8 cellular contexts compared by ENCODE assay signal in the genomic region with DNA sequence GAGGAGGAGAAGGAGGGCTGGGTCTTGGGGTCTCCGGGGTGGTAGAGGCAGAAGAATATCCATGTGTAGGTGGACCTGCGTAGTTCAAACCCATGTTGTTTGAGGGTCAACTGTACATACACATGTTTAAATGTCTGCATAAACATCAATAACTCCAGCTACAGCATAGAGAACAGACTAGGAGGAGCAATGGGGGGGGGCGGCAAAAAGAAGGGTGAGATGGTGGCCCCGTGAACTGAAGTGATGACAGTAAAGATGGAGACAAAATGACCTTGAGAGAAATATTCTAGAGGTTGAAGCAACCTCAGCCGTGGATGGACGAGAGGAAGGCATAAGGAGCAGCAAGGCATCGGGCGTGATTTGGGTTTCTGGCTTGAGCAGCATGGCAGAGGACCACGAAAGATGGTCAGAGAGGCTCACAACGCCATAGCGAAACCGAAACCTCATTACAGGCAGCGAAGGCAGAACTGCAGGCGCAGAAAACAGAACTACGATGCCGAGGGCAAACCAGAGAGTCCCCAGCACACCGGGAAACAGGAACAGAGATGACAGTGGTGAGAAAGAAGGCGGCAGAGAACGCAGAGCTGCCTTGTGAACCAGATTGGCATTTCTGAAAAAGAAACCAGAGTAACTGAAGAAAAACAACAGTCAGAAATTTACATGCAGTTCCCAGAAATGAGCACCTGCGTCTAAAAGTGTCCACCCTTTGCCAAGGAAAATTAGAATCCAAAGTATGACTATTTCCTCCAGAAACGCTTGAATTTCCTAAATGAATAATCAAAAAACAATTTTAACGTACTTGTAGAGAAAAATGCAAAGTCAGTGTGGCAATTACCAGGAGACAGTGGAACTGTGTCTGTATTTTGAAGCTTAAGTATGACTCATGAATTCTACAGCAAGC. TPM values are rescaled to one million over a fixed set of nuclear protein-coding genes. Genes with fewer than 3 reads are reported as not detected.
DNase-seq lines count a peak whose midpoint lies in the region; ATAC-seq and TF ChIP-seq lines count a peak whose summit lies in the region.

No MANE protein-coding gene starts in this region.

- no peaks in the 10 kb centered on the region for H3K36me3 ChIP-seq in ascending aorta

- no peaks in the 10 kb centered on the region for H3K27me3 ChIP-seq in ascending aorta

- intact Hi-C loops in ascending aorta (cut with DNase I), result loop anchor here (2.0 to 10.0 kb wide), 4 partner anchors 114 to 763 kb away; a partner anchor contains a TSS

- H3K9me3 ChIP-seq in ascending aorta, result no peaks in the 10 kb centered on the region

- H3K4me1 ChIP-seq in ascending aorta, result peaks cover 0 to 2% of the 10 kb centered on the region in 2 donors

- peak; percentile 78 for ATAC-seq in GM21381 (IDR thresholded peaks at IDR 0.05; ENCODE audit: unreplicated experiment)

- no peak for TF ChIP-seq CTCF in ascending aorta (IDR thresholded peaks at IDR 0.05)

- H3K4me3 ChIP-seq in ascending aorta, result peak overlapping the region in 1 of 2 donors; percentile 58

- peak overlapping the region; percentile 62 to 67 for H3K27ac ChIP-seq in ascending aorta

- DNase-seq in COLO668 (lab: John Stamatoyannopoulos, UW; ENCODE audit: unreplicated experiment) (peak; percentile 52), HT-29 (ENCODE audit: low spot score) (peak; percentile 17), T follicular helper cell (ENCODE audit: low read depth) (peak; percentile 20), ascending aorta (ENCODE audit: low spot score in 2 of 2) (peak in 1 of 2 donors; percentile 71), kidney glomerular epithelial cell (lab: John Stamatoyannopoulos, UW) (peak; percentile 71), NCI-H1105 treated with DMSO at 0.1 percent for 48 hours (lab: John Stamatoyannopoulos, UW) (no peak)
- DNase-seq in stimulated activated CD8-positive, alpha-beta memory T cell treated with anti-CD3 and anti-CD28 coated beads, Interleukin-12 subunit alpha, Interleukin-12 subunit beta, amount 100 ng/mL, for 24 hours (ENCODE audit: extremely low read depth), result peak; percentile 47

RNA-seq across cellular contexts. Expression of a gene that starts 50.2 kb away (rescaled TPM):
- not detected in 2 replicates for total RNA-seq in HT-29 (2014; rRNA removed; shearing (Covaris generic))
- total RNA-seq in ascending aorta, result not detected
